Comparison of ENCODE assay signal across 8 cellular contexts in the genomic region with DNA sequence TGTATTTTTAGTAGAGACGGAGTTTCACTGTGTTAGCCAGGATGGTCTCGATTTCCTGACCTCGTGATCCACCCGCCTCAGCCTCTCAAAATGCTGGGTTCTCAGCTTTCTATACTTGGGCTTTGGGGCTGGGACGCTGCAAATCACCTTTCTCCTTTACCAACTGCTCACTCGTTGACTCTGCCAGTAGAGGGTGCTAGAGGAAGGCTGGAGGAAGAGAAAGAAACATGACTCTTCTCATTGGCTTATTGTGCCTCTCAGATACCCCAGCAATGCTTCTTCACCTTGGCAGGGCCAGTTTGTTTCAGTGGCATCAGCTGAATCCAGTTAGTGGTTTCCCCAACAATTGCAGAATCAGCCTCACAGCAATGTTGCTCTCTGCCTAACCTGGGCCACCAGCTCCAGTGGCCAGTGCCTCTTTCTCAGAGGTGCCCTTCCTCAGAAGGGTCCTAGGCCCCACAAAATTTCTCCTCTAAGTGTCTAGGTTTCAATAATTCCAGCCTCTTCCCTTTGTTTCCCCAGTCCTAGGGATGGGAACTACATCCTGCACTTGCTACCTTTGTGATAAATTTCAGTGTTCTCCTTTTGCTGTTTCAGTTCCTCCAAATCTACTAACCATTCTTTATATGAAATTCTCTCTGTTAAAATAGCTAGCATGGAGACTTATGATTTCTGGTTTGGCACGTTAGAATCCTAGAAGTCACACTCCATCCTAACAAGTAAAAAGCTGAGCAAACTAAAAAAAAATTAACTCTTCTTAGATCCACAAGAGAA.
DNase-seq lines count a peak whose midpoint lies in the region; ATAC-seq lines count a peak whose summit lies in the region.

No MANE protein-coding gene starts in this region.

- no peak overlapping the region for H3K4me3 Mint-ChIP-seq in stimulated activated memory B cell treated with anti-CD40 and anti-IgM and Interleukin-4, amounts not matched to agents 10 μg/mL and 1 μg/mL and 100 μg/mL, for 72 hours

- DNase-seq in Caki2 (ENCODE audit: low read depth) (peak; percentile 18), NCI-H526 (lab: John Stamatoyannopoulos, UW) (peak; percentile 66 to 88), amniotic stem cell (lab: John Stamatoyannopoulos, UW) (peak; percentile 62), left colon (peak in 1 of 2 donors; percentile 13), posterior vena cava (ENCODE audit: low spot score) (no peak)

- ATAC-seq in GM18520 (IDR thresholded peaks at IDR 0.05; ENCODE audit: unreplicated experiment) (peak; percentile 55), HG03432 (IDR thresholded peaks at IDR 0.05; ENCODE audit: unreplicated experiment) (peak; percentile 86), left colon (peak; percentile 60)
- ATAC-seq in stimulated activated memory B cell treated with anti-CD40 and anti-IgM and Interleukin-4, amounts not matched to agents 10 μg/mL and 1 μg/mL and 100 μg/mL, for 72 hours, result no peak

- peaks cover 18% of the 10 kb centered on the region for H3K9me3 Mint-ChIP-seq in stimulated activated memory B cell treated with anti-CD40 and anti-IgM and Interleukin-4, amounts not matched to agents 10 μg/mL and 1 μg/mL and 100 μg/mL, for 72 hours

- H3K27ac Mint-ChIP-seq in stimulated activated memory B cell treated with anti-CD40 and anti-IgM and Interleukin-4, amounts not matched to agents 10 μg/mL and 1 μg/mL and 100 μg/mL, for 72 hours, result no peak overlapping the region

- in situ Hi-C loops in Caki2 (cut with HindIII; ENCODE audit: low pct_unique_long_range_greater_than_20kb, low sequenced_read_pairs), result no loop called here

- intact Hi-C loops in left colon (cut with DNase I, micrococcal nuclease), result no loop called here
- intact Hi-C loops in posterior vena cava (cut with DNase I), result no loop called here

- H3K27me3 Mint-ChIP-seq in stimulated activated memory B cell treated with anti-CD40 and anti-IgM and Interleukin-4, amounts not matched to agents 10 μg/mL and 1 μg/mL and 100 μg/mL, for 72 hours, result peaks cover 63% of the 10 kb centered on the region

- H3K36me3 Mint-ChIP-seq in stimulated activated memory B cell treated with anti-CD40 and anti-IgM and Interleukin-4, amounts not matched to agents 10 μg/mL and 1 μg/mL and 100 μg/mL, for 72 hours, result no peaks in the 10 kb centered on the region

- no peaks in the 10 kb centered on the region for H3K4me1 Mint-ChIP-seq in stimulated activated memory B cell treated with anti-CD40 and anti-IgM and Interleukin-4, amounts not matched to agents 10 μg/mL and 1 μg/mL and 100 μg/mL, for 72 hours
